ENCODE assay signal across 8 cellular contexts in the genomic region with DNA sequence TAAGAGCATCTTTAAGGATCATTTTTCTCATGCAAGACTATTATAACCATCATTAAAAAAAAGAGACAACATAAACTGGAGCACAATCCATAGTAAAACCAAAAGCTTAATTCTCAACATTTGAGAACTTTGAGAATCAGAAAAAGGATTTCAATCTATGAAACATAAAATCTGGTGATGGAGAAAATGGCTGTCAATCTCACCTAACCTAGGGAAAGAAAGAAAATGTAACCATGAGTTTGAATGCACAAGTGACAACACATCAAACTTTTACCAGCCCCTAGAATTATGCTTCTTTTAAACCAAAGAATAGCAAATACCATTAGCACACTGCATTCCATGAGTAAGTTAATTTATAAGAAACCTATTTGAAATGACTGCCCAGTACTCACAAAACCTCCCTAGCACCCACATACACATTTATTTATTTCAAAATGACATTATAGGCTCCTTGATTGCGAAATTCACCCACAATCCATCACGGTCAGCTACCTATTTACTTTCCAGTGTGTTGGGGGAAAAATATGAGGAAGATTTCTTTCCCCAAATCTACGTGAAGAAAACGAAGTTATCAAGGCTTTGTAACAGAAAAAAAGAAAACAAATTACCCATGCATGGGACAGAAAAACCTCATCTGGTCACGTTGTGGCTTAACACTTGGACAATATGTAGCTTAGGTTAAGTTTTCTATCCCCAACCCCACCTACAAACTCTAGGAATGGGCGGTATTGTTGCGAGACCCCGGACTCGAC. TPM values are rescaled to one million over a fixed set of nuclear protein-coding genes. Genes with fewer than 3 reads are reported as not detected.
DNase-seq lines count a peak whose midpoint lies in the region; ATAC-seq and TF ChIP-seq lines count a peak whose summit lies in the region.

No MANE protein-coding gene starts in this region.

- peaks cover 2% of the 10 kb centered on the region for H3K27me3 Mint-ChIP-seq in activated CD4-positive, alpha-beta T cell treated with anti-CD3 and anti-CD28 coated beads, Interleukin-2, amount 10 ng/mL, durations not matched to agents 24 days and 14 days

- ATAC-seq in HG02884 (IDR thresholded peaks at IDR 0.05; ENCODE audit: unreplicated experiment): no peak

- H3K9me3 ChIP-seq in esophagus (ENCODE audit: control insufficient read depth in 2 of 2, insufficient read depth in 1 of 2, low read depth in 1 of 2, low read length in 1 of 2): no peaks in the 10 kb centered on the region
- no peaks in the 10 kb centered on the region for H3K9me3 ChIP-seq in parathyroid adenoma (ENCODE audit: control insufficient read depth, low read length)

- H3K27me3 ChIP-seq in esophagus (ENCODE audit: control insufficient read depth in 1 of 2, insufficient read depth in 2 of 2, low read length in 2 of 2) (no peaks in the 10 kb centered on the region), parathyroid adenoma (ENCODE audit: control insufficient read depth, insufficient read depth, low read length) (no peaks in the 10 kb centered on the region)

- WGBS in esophagus, 2 donors: 1 to 2% methylated on average over 9 of the region's 9 CpGs

- H3K27ac Mint-ChIP-seq in activated CD4-positive, alpha-beta T cell treated with anti-CD3 and anti-CD28 coated beads, Interleukin-2, amount 10 ng/mL, durations not matched to agents 24 days and 14 days: peak overlapping the region; percentile 100

- peaks cover 45% of the 10 kb centered on the region for H3K4me1 Mint-ChIP-seq in activated CD4-positive, alpha-beta T cell treated with anti-CD3 and anti-CD28 coated beads, Interleukin-2, amount 10 ng/mL, durations not matched to agents 24 days and 14 days

- no peaks in the 10 kb centered on the region for H3K36me3 ChIP-seq in esophagus (ENCODE audit: control insufficient read depth in 2 of 2, insufficient read depth in 2 of 2, low read length in 1 of 2)
- H3K36me3 ChIP-seq in parathyroid adenoma (ENCODE audit: control insufficient read depth, insufficient read depth, low read length): no peaks in the 10 kb centered on the region

- in situ Hi-C loops in SK-MEL-5 (cut with HindIII; ENCODE audit: low pct_unique_long_range_greater_than_20kb, low sequenced_read_pairs): no loop called here

- no peak overlapping the region for H3K9ac ChIP-seq in parathyroid adenoma

- peak overlapping the region; percentile 92 to 97 for H3K27ac ChIP-seq in esophagus (ENCODE audit: low read depth in 2 of 2, low read length in 1 of 2)
- peak overlapping the region; percentile 87 for H3K27ac ChIP-seq in parathyroid adenoma

- TF ChIP-seq CTCF in parathyroid adenoma (IDR thresholded peaks at IDR 0.05): no peak

- H3K79me2 ChIP-seq in parathyroid adenoma: no peaks in the 10 kb centered on the region

- peak overlapping the region; percentile 97 for H3K4me2 ChIP-seq in parathyroid adenoma (ENCODE audit: low read length)

- H3K4me3 Mint-ChIP-seq in activated CD4-positive, alpha-beta T cell treated with anti-CD3 and anti-CD28 coated beads, Interleukin-2, amount 10 ng/mL, durations not matched to agents 24 days and 14 days: peak overlapping the region; percentile 100

- no peaks in the 10 kb centered on the region for H3K4me1 ChIP-seq in esophagus (ENCODE audit: control insufficient read depth in 2 of 2, insufficient read depth in 2 of 2, low read length in 1 of 2)
- peaks cover 5% of the 10 kb centered on the region for H3K4me1 ChIP-seq in parathyroid adenoma

- peaks cover 27% of the 10 kb centered on the region for H3K36me3 Mint-ChIP-seq in activated CD4-positive, alpha-beta T cell treated with anti-CD3 and anti-CD28 coated beads, Interleukin-2, amount 10 ng/mL, durations not matched to agents 24 days and 14 days (ENCODE audit: low read depth)

- DNase-seq in activated CD4-positive, alpha-beta T cell treated with anti-CD3 and anti-CD28 coated beads, Interleukin-2, amount 10 ng/mL, durations not matched to agents 24 days and 14 days: no peak
- DNase-seq in activated CD4-positive, alpha-beta T cell treated with anti-CD3 and anti-CD28 coated beads, Interleukin-2, amount 50 U/mL, for 4 hours: no peak
- DNase-seq in SK-MEL-5 (ENCODE audit: low read depth, low spot score) (peak; percentile 5), inferior parietal cortex (ENCODE audit: extremely low spot score) (no peak), DMS153 treated with DMSO at 0.1 percent for 48 hours (lab: John Stamatoyannopoulos, UW; ENCODE audit: unreplicated experiment) (no peak)

- H2AFZ ChIP-seq in parathyroid adenoma: peak overlapping the region; percentile 84

- H3K4me3 ChIP-seq in esophagus (ENCODE audit: low read depth in 1 of 2, low read length in 2 of 2) (peak overlapping the region; percentile 75 to 88), parathyroid adenoma (ENCODE audit: low read depth, low read length) (peak overlapping the region; percentile 97)

- intact Hi-C loops in activated CD4-positive, alpha-beta T cell treated with anti-CD3 and anti-CD28 coated beads, Interleukin-2, amount 10 ng/mL, durations not matched to agents 24 days and 14 days (cut with micrococcal nuclease): loop anchor here (2.0 to 5.0 kb wide), 2 partner anchors 16 to 1358 kb away; no protein-coding TSS in a partner anchor

- H3K9me3 Mint-ChIP-seq in activated CD4-positive, alpha-beta T cell treated with anti-CD3 and anti-CD28 coated beads, Interleukin-2, amount 10 ng/mL, durations not matched to agents 24 days and 14 days: peaks cover 6% of the 10 kb centered on the region

RNA-seq across cellular contexts. Expression of a gene that starts 0.8 kb away (rescaled TPM):
- 65.6 and 68.9 TPM in 2 replicates for total RNA-seq in activated CD4-positive, alpha-beta T cell treated with anti-CD3 and anti-CD28 coated beads, Interleukin-2, amount 10 ng/mL, durations not matched to agents 24 days and 14 days
- 38.9 and 42.9 TPM in 2 replicates for total RNA-seq in SK-MEL-5 (2014; rRNA removed; shearing (Covaris generic))
- polyA plus RNA-seq in SK-MEL-5 (2015; cell fraction: cytosol; rRNA removed): 13.1 and 22.9 TPM in 2 replicates
- 15.3 and 17.6 TPM in 2 replicates for polyA plus RNA-seq in SK-MEL-5 (2015; cell fraction: nucleus; rRNA removed)
- 10 to 100 TPM in 1 of 2 donors, 1 to 10 TPM in 1; 7.4 to 15.0 TPM for polyA plus RNA-seq in esophagus
